ENCODE assay signal across 3 cellular contexts in genomic region chr16:49311823-49312222, GRCh38.
TF ChIP-seq lines count a peak whose summit lies in the region.

No MANE protein-coding gene starts in this region.

TF ChIP-seq in GM23338, 12 proteins besides CTCF, POLR2A, EP300 and RAD21 (continues in another document):
- TF ChIP-seq REST (IDR thresholded peaks at IDR 0.05; ENCODE audit: unreplicated experiment) = no peak
- TF ChIP-seq NANOG (IDR thresholded peaks at IDR 0.05; ENCODE audit: borderline replicate concordance) = no peak
- no peak for TF ChIP-seq EZH2 (IDR thresholded peaks at IDR 0.05; ENCODE audit: low read depth, unreplicated experiment)

TF ChIP-seq in H1, 55 proteins besides CTCF, POLR2A, EP300 and RAD21:
- TF ChIP-seq TAF7 (optimal IDR thresholded peaks at IDR 0.05; ENCODE audit: borderline replicate concordance, low read depth, low read length) (no peak), SP2 (IDR thresholded peaks at IDR 0.05; ENCODE audit: low read length) (no peak)

TF ChIP-seq in GM12891, 5 proteins besides CTCF, POLR2A, EP300 and RAD21:
- TF ChIP-seq POLR2AphosphoS5 (IDR thresholded peaks at IDR 0.05; ENCODE audit: low read depth, low read length) (no peak), POU2F2 (IDR thresholded peaks at IDR 0.05; ENCODE audit: low read depth, low read length) (no peak), PAX5 (IDR thresholded peaks at IDR 0.05; ENCODE audit: insufficient read depth, low read length, severe bottlenecking) (no peak), TAF1 (IDR thresholded peaks at IDR 0.05; ENCODE audit: low read depth, low read length) (no peak), SPI1 (IDR thresholded peaks at IDR 0.05; ENCODE audit: low read depth, low read length) (no peak)
